ENCODE assay signal across 16 cellular contexts in the genomic region with DNA sequence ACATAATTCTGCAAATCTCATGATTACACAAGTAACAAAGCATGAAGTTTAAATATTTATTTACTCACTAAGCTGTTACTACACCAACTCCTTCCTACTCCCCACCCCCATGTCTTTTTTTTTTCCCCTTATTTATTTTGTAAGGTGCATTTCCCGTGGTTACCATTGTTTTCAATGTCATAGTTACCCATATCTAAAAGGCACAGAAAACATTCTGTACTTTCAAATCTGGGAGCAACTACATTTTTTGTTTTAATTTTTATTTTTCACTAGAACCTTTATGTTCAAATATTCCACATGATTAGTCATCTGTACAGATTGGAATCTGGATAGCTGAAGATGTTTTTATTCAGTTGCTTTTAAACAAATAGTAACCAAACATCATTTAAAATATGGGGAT.
DNase-seq lines count a peak whose midpoint lies in the region; ATAC-seq and TF ChIP-seq lines count a peak whose summit lies in the region.
"Had no signal": no experiment of that assay in that cellular context is flagged by ENCODE, and none has a peak within 500 bp of the region (broad histone marks: within the 10 kb centered on the region; RNA-seq: fewer than 3 reads in every experiment).

No MANE protein-coding gene starts in this region.

- H3K36me3 ChIP-seq in skeletal muscle satellite cell (ENCODE audit: insufficient read depth, low read length) = no peaks in the 10 kb centered on the region
- H3K36me3 ChIP-seq in tibial nerve = no peaks in the 10 kb centered on the region
- H3K36me3 ChIP-seq: ovary, Peyer's patch had no signal

- H3K27me3 ChIP-seq in skeletal muscle satellite cell (ENCODE audit: control insufficient read depth, insufficient read depth, low read length) = no peaks in the 10 kb centered on the region
- H3K27me3 ChIP-seq in tibial nerve = no peaks in the 10 kb centered on the region
- H3K27me3 ChIP-seq: dorsolateral prefrontal cortex, ovary, Peyer's patch had no signal

- no peak for ATAC-seq in HG03432 (IDR thresholded peaks at IDR 0.05; ENCODE audit: unreplicated experiment)

- no peak overlapping the region for H3K9ac ChIP-seq in skeletal muscle satellite cell (ENCODE audit: low read depth, low read length)

- TF ChIP-seq EP300 in tibial nerve (IDR thresholded peaks at IDR 0.05) = no peak

- 44 to 60% methylated on average over 1 of the region's 1 CpG for WGBS in tibial nerve, 2 donors

- H3K27ac ChIP-seq in tibial nerve = no peak overlapping the region
- H3K27ac ChIP-seq: dorsolateral prefrontal cortex, ovary, Peyer's patch had no signal

- no peak for TF ChIP-seq CTCF in tibial nerve (IDR thresholded peaks at IDR 0.05)

- peak; percentile 6 for DNase-seq in NCI-H748 (lab: John Stamatoyannopoulos, UW; ENCODE audit: unreplicated experiment)
- DNase-seq in NCI-H748 treated with DMSO at 0.1 percent for 48 hours (lab: John Stamatoyannopoulos, UW) = no peak
- peak; percentile 10 for DNase-seq in astrocyte of the hippocampus (ENCODE audit: low read depth, low spot score)
- DNase-seq in glomerular endothelial cell (ENCODE audit: extremely low read depth, low read depth, low spot score) = peak; percentile 57
- DNase-seq in tibial nerve (ENCODE audit: low spot score in 2 of 2) = no peak
- DNase-seq in SKM-1 (lab: John Stamatoyannopoulos, UW; ENCODE audit: unreplicated experiment) = no peak
- DNase-seq: ACHN; activated CD4-positive, alpha-beta T cell treated with anti-CD3 and anti-CD28 coated beads, Interleukin-2, amount 50 U/mL, for 48 hours; activated naive CD4-positive, alpha-beta T cell; dorsolateral prefrontal cortex; glutamatergic neuron; NCI-H446 treated with DMSO at 0.1 percent for 48 hours; ovary; Peyer's patch had no signal

- H3K9me3 ChIP-seq in skeletal muscle satellite cell (replicated peaks; ENCODE audit: low read length) (no peaks in the 10 kb centered on the region), tibial nerve (no peaks in the 10 kb centered on the region)
- H3K9me3 ChIP-seq: ovary, Peyer's patch had no signal

- no peak for TF ChIP-seq POLR2A in tibial nerve (IDR thresholded peaks at IDR 0.05)

- no peak overlapping the region for H3K4me3 ChIP-seq in skeletal muscle satellite cell (ENCODE audit: low read length)
- H3K4me3 ChIP-seq in tibial nerve = no peak overlapping the region
- H3K4me3 ChIP-seq: dorsolateral prefrontal cortex, ovary, Peyer's patch had no signal

- H3K4me2 ChIP-seq in skeletal muscle satellite cell (ENCODE audit: low read length) = peak overlapping the region; percentile 0

- H3K4me1 ChIP-seq in skeletal muscle satellite cell (ENCODE audit: control insufficient read depth, insufficient read depth, low read length) = peaks cover 35% of the 10 kb centered on the region
- peaks cover 0 to 82% (median 9%) of the 10 kb centered on the region in 4 donors for H3K4me1 ChIP-seq in tibial nerve

Comparison
In these comparisons a context has a peak if more than half of its experiments do, and no peak if none do; other contexts are left out.
1. DNase-seq: peak in NCI-H748 (single experiment), astrocyte of the hippocampus (single experiment) and glomerular endothelial cell (single experiment); none in NCI-H748 treated with DMSO at 0.1 percent for 48 hours (single experiment), tibial nerve (0 of 2) and SKM-1 (single experiment).